ENCODE assay signal across 14 cellular contexts in genomic region chr1:172834609-172835008, GRCh38.
DNase-seq lines count a peak whose midpoint lies in the region; ATAC-seq and TF ChIP-seq lines count a peak whose summit lies in the region.
"Had no signal": no experiment of that assay in that cellular context is flagged by ENCODE, and none has a peak within 500 bp of the region (broad histone marks: within the 10 kb centered on the region; RNA-seq: fewer than 3 reads in every experiment).

No MANE protein-coding gene starts in this region.

- no peak overlapping the region for H2AK5ac ChIP-seq in mesenchymal stem cell (ENCODE audit: low read length, severe bottlenecking)

- H3K4me3 ChIP-seq in GM23338 (no peak overlapping the region), Karpas-422 (ENCODE audit: low read length) (no peak overlapping the region), mesenchymal stem cell (ENCODE audit: insufficient read depth in 1 of 2, low read depth in 1 of 2, low read length in 2 of 2) (no peak overlapping the region)
- H3K4me3 ChIP-seq: BLaER1, HAP-1 had no signal

- H3K14ac ChIP-seq in mesenchymal stem cell (ENCODE audit: low read length in 2 of 2), result no peak overlapping the region

- no peak overlapping the region for H2BK5ac ChIP-seq in mesenchymal stem cell (ENCODE audit: low read depth, low read length, poor library complexity, severe bottlenecking)

- H3K27ac ChIP-seq in GM23338 (ENCODE audit: low read depth), result no peak overlapping the region
- no peak overlapping the region for H3K27ac ChIP-seq in Karpas-422 (ENCODE audit: low read length)
- H3K27ac ChIP-seq in mesenchymal stem cell (ENCODE audit: low read length, poor library complexity, severe bottlenecking), result no peak overlapping the region
- H3K27ac ChIP-seq: BLaER1 had no signal

- peak overlapping the region; percentile 89 for H2BK15ac ChIP-seq in mesenchymal stem cell (ENCODE audit: low read depth, poor library complexity, severe bottlenecking)

- H3K4me2 ChIP-seq in GM23338 (no peak overlapping the region), Karpas-422 (ENCODE audit: low read depth, low read length, poor library complexity, severe bottlenecking) (no peak overlapping the region), mesenchymal stem cell (ENCODE audit: low read length, poor library complexity, severe bottlenecking) (no peak overlapping the region)
- H3K4me2 ChIP-seq: BLaER1 had no signal

- peak overlapping the region; percentile 4 for H4K91ac ChIP-seq in mesenchymal stem cell (ENCODE audit: low read length)

- H3K23ac ChIP-seq in mesenchymal stem cell (ENCODE audit: low read length in 2 of 2), result no peak overlapping the region

- H3K4me1 Mint-ChIP-seq in activated naive CD4-positive, alpha-beta T cell treated with anti-CD3 and anti-CD28 coated beads, Interleukin-2, amount 50 U/mL, for 24 hours, result peaks cover 36% of the 10 kb centered on the region
- peaks cover 5% of the 10 kb centered on the region; the same call in 1 of the 3 replicates for H3K4me1 Mint-ChIP-seq in GM23338
- H3K4me1 Mint-ChIP-seq: CD14-positive monocyte had no signal

- H3K4ac ChIP-seq in mesenchymal stem cell (ENCODE audit: low read depth in 1 of 2, low read length in 2 of 2), result peak overlapping the region in 1 of 2 experiments; percentile 13

- H2BK12ac ChIP-seq in mesenchymal stem cell (ENCODE audit: low read length in 2 of 2), result peak overlapping the region; percentile 27 to 80

- peak; percentile 43; the same call in 1 of the 3 replicates for ATAC-seq in GM23338

- no peaks in the 10 kb centered on the region for H3K9me3 ChIP-seq in Karpas-422 (ENCODE audit: low read length)
- no peaks in the 10 kb centered on the region for H3K9me3 ChIP-seq in mesenchymal stem cell (ENCODE audit: control insufficient read depth, low read length)
- H3K9me3 ChIP-seq: BLaER1, HAP-1 had no signal

- peak overlapping the region; percentile 4 to 37 for H3K18ac ChIP-seq in mesenchymal stem cell (ENCODE audit: low read depth in 1 of 2, low read length in 2 of 2)

- H3K9me2 ChIP-seq in GM23338 (ENCODE audit: insufficient read depth) (no peaks in the 10 kb centered on the region), Karpas-422 (replicated peaks; ENCODE audit: insufficient read depth, low read length) (no peaks in the 10 kb centered on the region)

- no peaks in the 10 kb centered on the region for H3K27me3 ChIP-seq in GM23338 (ENCODE audit: insufficient read depth)
- H3K27me3 ChIP-seq in Karpas-422 (ENCODE audit: low read length), result no peaks in the 10 kb centered on the region
- H3K27me3 ChIP-seq in mesenchymal stem cell (ENCODE audit: control insufficient read depth in 1 of 2, insufficient read depth in 1 of 2, low read length in 2 of 2), result no peaks in the 10 kb centered on the region
- H3K27me3 ChIP-seq: BLaER1 had no signal

- H3K4me1 ChIP-seq in GM23338 (ENCODE audit: insufficient read depth) (no peaks in the 10 kb centered on the region), Karpas-422 (ENCODE audit: low read length) (peaks cover 8% of the 10 kb centered on the region), mesenchymal stem cell (ENCODE audit: control insufficient read depth, insufficient read depth, low read depth, low read length) (no peaks in the 10 kb centered on the region)
- H3K4me1 ChIP-seq: BLaER1, HAP-1 had no signal

- no peak for DNase-seq in activated naive CD4-positive, alpha-beta T cell treated with anti-CD3 and anti-CD28 coated beads, Interleukin-2, amount 50 U/mL, for 16 hours
- DNase-seq in GM23338 (ENCODE audit: low spot score), result no peak
- DNase-seq in Karpas-422, result peak; percentile 6
- DNase-seq in mesenchymal stem cell, result no peak
- DNase-seq in cerebellum (ENCODE audit: low spot score), result no peak
- no peak for DNase-seq in NOMO-1 treated with dmso at 0.1 percent for 144 hours (lab: John Stamatoyannopoulos, UW; ENCODE audit: unreplicated experiment)
- DNase-seq: 8988T; CD4-positive, alpha-beta memory T cell; DMS79 treated with DMSO at 0.1 percent for 48 hours; GF-D8 had no signal

- peak overlapping the region; percentile 3 for H3K4me3 Mint-ChIP-seq in activated naive CD4-positive, alpha-beta T cell treated with anti-CD3 and anti-CD28 coated beads, Interleukin-2, amount 50 U/mL, for 24 hours
- H3K4me3 Mint-ChIP-seq in GM23338, result no peak overlapping the region
- H3K4me3 Mint-ChIP-seq: CD14-positive monocyte; CD4-positive, alpha-beta memory T cell had no signal

- 87% methylated on average over 5 of the region's 5 CpGs for WGBS in mesenchymal stem cell

- H3K36me3 ChIP-seq in GM23338 (ENCODE audit: insufficient read depth), result no peaks in the 10 kb centered on the region
- no peaks in the 10 kb centered on the region for H3K36me3 ChIP-seq in Karpas-422 (ENCODE audit: insufficient read depth, low read length)
- no peaks in the 10 kb centered on the region for H3K36me3 ChIP-seq in mesenchymal stem cell (ENCODE audit: control insufficient read depth in 1 of 2, insufficient read depth in 2 of 2, low read depth in 1 of 2, low read length in 2 of 2)
- H3K36me3 ChIP-seq: BLaER1, HAP-1 had no signal

- H2AFZ ChIP-seq in GM23338 (peak overlapping the region; percentile 34; the same call in 1 of the 2 replicates), Karpas-422 (ENCODE audit: low read length) (no peak overlapping the region), mesenchymal stem cell (ENCODE audit: low read depth, low read length) (no peak overlapping the region)

- H3K27ac Mint-ChIP-seq in activated naive CD4-positive, alpha-beta T cell treated with anti-CD3 and anti-CD28 coated beads, Interleukin-2, amount 50 U/mL, for 24 hours, result no peak overlapping the region
- no peak overlapping the region for H3K27ac Mint-ChIP-seq in GM23338
- H3K27ac Mint-ChIP-seq: CD4-positive, alpha-beta memory T cell had no signal

- H3K79me2 ChIP-seq in GM23338 (replicated peaks; ENCODE audit: insufficient read depth) (no peaks in the 10 kb centered on the region), Karpas-422 (ENCODE audit: low read length) (no peaks in the 10 kb centered on the region)

- H3K79me1 ChIP-seq in mesenchymal stem cell (replicated peaks; ENCODE audit: low read length, poor library complexity, severe bottlenecking), result no peaks in the 10 kb centered on the region

- no peaks in the 10 kb centered on the region for H3K9me3 Mint-ChIP-seq in activated naive CD4-positive, alpha-beta T cell treated with anti-CD3 and anti-CD28 coated beads, Interleukin-2, amount 50 U/mL, for 24 hours
- H3K9me3 Mint-ChIP-seq in GM23338, result no peaks in the 10 kb centered on the region

- H4K8ac ChIP-seq in mesenchymal stem cell (ENCODE audit: low read length), result no peak overlapping the region

- H3F3A ChIP-seq in GM23338 (replicated peaks; ENCODE audit: low read depth), result no peaks in the 10 kb centered on the region

- H3K36me3 Mint-ChIP-seq in activated naive CD4-positive, alpha-beta T cell treated with anti-CD3 and anti-CD28 coated beads, Interleukin-2, amount 50 U/mL, for 24 hours, result no peaks in the 10 kb centered on the region
- H3K36me3 Mint-ChIP-seq in GM23338 (ENCODE audit: low read depth), result no peaks in the 10 kb centered on the region
- H3K36me3 Mint-ChIP-seq: CD14-positive monocyte; CD4-positive, alpha-beta memory T cell had no signal

- no peaks in the 10 kb centered on the region for H3K27me3 Mint-ChIP-seq in activated naive CD4-positive, alpha-beta T cell treated with anti-CD3 and anti-CD28 coated beads, Interleukin-2, amount 50 U/mL, for 24 hours
- H3K27me3 Mint-ChIP-seq in GM23338 (ENCODE audit: insufficient read depth, low read depth, poor library complexity), result no peaks in the 10 kb centered on the region
- H3K27me3 Mint-ChIP-seq: CD4-positive, alpha-beta memory T cell had no signal

- TF ChIP-seq CTCF in GM23338 (conservative IDR thresholded peaks at IDR 0.05; ENCODE audit: low read depth in 2 of 2), result no peak

- H3K9ac ChIP-seq in Karpas-422 (ENCODE audit: low read length), result no peak overlapping the region
- H3K9ac ChIP-seq in mesenchymal stem cell (ENCODE audit: low read length), result no peak overlapping the region
- H3K9ac ChIP-seq: BLaER1 had no signal

- no peak overlapping the region for H2BK120ac ChIP-seq in mesenchymal stem cell (ENCODE audit: low read depth, low read length)

- no peaks in the 10 kb centered on the region for H4K20me1 ChIP-seq in GM23338 (replicated peaks; ENCODE audit: insufficient read depth)
- H4K20me1 ChIP-seq in Karpas-422 (ENCODE audit: insufficient read depth, low read depth, low read length), result no peaks in the 10 kb centered on the region
- H4K20me1 ChIP-seq: BLaER1 had no signal

TF ChIP-seq in GM23338, 12 proteins besides CTCF, POLR2A, EP300 and RAD21 (continues in another document):
- TF ChIP-seq NANOG (IDR thresholded peaks at IDR 0.05; ENCODE audit: borderline replicate concordance) (no peak), CREB1 (CRISPR knock-in tag; IDR thresholded peaks at IDR 0.05; ENCODE audit: low read depth) (no peak), REST (IDR thresholded peaks at IDR 0.05; ENCODE audit: unreplicated experiment) (no peak), EZH2 (IDR thresholded peaks at IDR 0.05; ENCODE audit: low read depth, unreplicated experiment) (no peak)
